In genomic region chr2:241009191-241009590, GRCh38 we compare ENCODE assay signal across 9 cellular contexts. TPM values are rescaled to one million over a fixed set of nuclear protein-coding genes. Genes with fewer than 3 reads are reported as not detected.
DNase-seq lines count a peak whose midpoint lies in the region; ATAC-seq and TF ChIP-seq lines count a peak whose summit lies in the region.
"Had no signal": no experiment of that assay in that cellular context is flagged by ENCODE, and none has a peak within 500 bp of the region (broad histone marks: within the 10 kb centered on the region; RNA-seq: fewer than 3 reads in every experiment).

No MANE protein-coding gene starts in this region.

- TF ChIP-seq CTCF in MCF 10A (IDR thresholded peaks at IDR 0.05; ENCODE audit: unreplicated experiment), result no peak
- TF ChIP-seq CTCF in mammary epithelial cell (conservative IDR thresholded peaks at IDR 0.05 in 1 of 2, IDR thresholded peaks at IDR 0.05 in 1 of 2; ENCODE audit: extremely low read depth in 1 of 2, insufficient read depth in 1 of 2, low read depth in 1 of 2, low read length in 2 of 2), result no peak
- TF ChIP-seq CTCF in upper lobe of left lung (IDR thresholded peaks at IDR 0.05), result no peak

- H3K23ac ChIP-seq in mesenchymal stem cell (ENCODE audit: low read length in 2 of 2), result no peak overlapping the region

- BruUV-seq in MCF 10A (replicated peaks; lab: Mats Ljungman, UMichigan) (no TSS peak), mammary epithelial cell (replicated peaks; lab: Mats Ljungman, UMichigan) (no TSS peak)

- H3K36me3 ChIP-seq in mammary epithelial cell (ENCODE audit: insufficient read depth, low read length) (no peaks in the 10 kb centered on the region), mesenchymal stem cell (ENCODE audit: control insufficient read depth in 1 of 2, insufficient read depth in 2 of 2, low read depth in 1 of 2, low read length in 2 of 2) (peaks cover 0 to 80% of the 10 kb centered on the region in 2 experiments), upper lobe of left lung (no peaks in the 10 kb centered on the region)

- H3K9me3 Mint-ChIP-seq in MCF 10A (ENCODE audit: unreplicated experiment), result peaks cover 13% of the 10 kb centered on the region
- H3K9me3 Mint-ChIP-seq in activated naive CD8-positive, alpha-beta T cell treated with anti-CD3 and anti-CD28 coated beads for 36 hours, result peaks cover 12% of the 10 kb centered on the region

- ATAC-seq in upper lobe of left lung (ENCODE audit: low FRiP score in 2 of 2), result no peak
- no peak for ATAC-seq in GM21381 (IDR thresholded peaks at IDR 0.05; ENCODE audit: unreplicated experiment)
- ATAC-seq in HG03571 (IDR thresholded peaks at IDR 0.05; ENCODE audit: unreplicated experiment), result no peak
- no peak for ATAC-seq in GM19455 (IDR thresholded peaks at IDR 0.05; ENCODE audit: unreplicated experiment)

- H2BK15ac ChIP-seq in mesenchymal stem cell (ENCODE audit: low read depth, poor library complexity, severe bottlenecking), result no peak overlapping the region

- peak overlapping the region in 1 of 2 experiments; percentile 5 for H3K14ac ChIP-seq in mesenchymal stem cell (ENCODE audit: low read length in 2 of 2)

- peaks cover 17% of the 10 kb centered on the region for H3K4me1 ChIP-seq in mammary epithelial cell (ENCODE audit: insufficient read depth, low read length)
- H3K4me1 ChIP-seq in mesenchymal stem cell (ENCODE audit: control insufficient read depth, insufficient read depth, low read depth, low read length), result peaks cover 26% of the 10 kb centered on the region
- peaks cover 20 to 26% (median 23%) of the 10 kb centered on the region in 4 donors for H3K4me1 ChIP-seq in upper lobe of left lung

- H3K27me3 ChIP-seq in mammary epithelial cell (ENCODE audit: insufficient read depth, low read length) (no peaks in the 10 kb centered on the region), mesenchymal stem cell (ENCODE audit: control insufficient read depth in 1 of 2, insufficient read depth in 1 of 2, low read length in 2 of 2) (no peaks in the 10 kb centered on the region), upper lobe of left lung (no peaks in the 10 kb centered on the region)

- peaks cover 6% of the 10 kb centered on the region for H3K36me3 Mint-ChIP-seq in MCF 10A (ENCODE audit: insufficient read depth, unreplicated experiment)
- peaks cover 12% of the 10 kb centered on the region for H3K36me3 Mint-ChIP-seq in activated naive CD8-positive, alpha-beta T cell treated with anti-CD3 and anti-CD28 coated beads for 36 hours

- no peak overlapping the region for H3K4me2 ChIP-seq in mammary epithelial cell (ENCODE audit: insufficient read depth, low read depth, low read length)
- H3K4me2 ChIP-seq in mesenchymal stem cell (ENCODE audit: low read length, poor library complexity, severe bottlenecking), result no peak overlapping the region

- no peaks in the 10 kb centered on the region for H3K9me3 ChIP-seq in mammary epithelial cell (replicated peaks; ENCODE audit: insufficient read depth, low read length)
- peaks cover 22% of the 10 kb centered on the region for H3K9me3 ChIP-seq in mesenchymal stem cell (ENCODE audit: control insufficient read depth, low read length)
- peaks cover 0 to 13% (median under 1%) of the 10 kb centered on the region in 4 donors for H3K9me3 ChIP-seq in upper lobe of left lung

- H3K4me3 ChIP-seq in mammary epithelial cell (replicated peaks in 1 of 3; ENCODE audit: insufficient read depth in 1 of 3, low read depth in 2 of 3, low read length in 3 of 3), result no peak overlapping the region
- H3K4me3 ChIP-seq in mesenchymal stem cell (ENCODE audit: insufficient read depth in 1 of 2, low read depth in 1 of 2, low read length in 2 of 2), result peak overlapping the region in 1 of 2 experiments; percentile 57
- H3K4me3 ChIP-seq in upper lobe of left lung, result peak overlapping the region in 1 of 4 donors; percentile 44
- H3K4me3 ChIP-seq: mucosa of descending colon had no signal

- H2BK120ac ChIP-seq in mesenchymal stem cell (ENCODE audit: low read depth, low read length), result no peak overlapping the region

- no peak for TF ChIP-seq EP300 in upper lobe of left lung (IDR thresholded peaks at IDR 0.05)

- no peak for TF ChIP-seq POLR2A in upper lobe of left lung (IDR thresholded peaks at IDR 0.05)

- peak overlapping the region; percentile 52 for H3K27ac Mint-ChIP-seq in MCF 10A (ENCODE audit: low read depth, unreplicated experiment)
- peak overlapping the region; percentile 82 for H3K27ac Mint-ChIP-seq in activated naive CD8-positive, alpha-beta T cell treated with anti-CD3 and anti-CD28 coated beads for 36 hours

- peak overlapping the region in 1 of 2 experiments; percentile 47 for H2BK12ac ChIP-seq in mesenchymal stem cell (ENCODE audit: low read length in 2 of 2)

- H3K4ac ChIP-seq in mesenchymal stem cell (ENCODE audit: low read depth in 1 of 2, low read length in 2 of 2), result peak overlapping the region in 1 of 2 experiments; percentile 32

- H4K91ac ChIP-seq in mesenchymal stem cell (ENCODE audit: low read length), result peak overlapping the region; percentile 23

- H3K18ac ChIP-seq in mesenchymal stem cell (ENCODE audit: low read depth in 1 of 2, low read length in 2 of 2), result peak overlapping the region; percentile 3 to 40

- dilution Hi-C loops in mammary epithelial cell (cut with HindIII; ENCODE audit: low sequenced_read_pairs), result no loop called here

- no peak overlapping the region for H3K9ac ChIP-seq in mammary epithelial cell (ENCODE audit: insufficient read depth, low read length)
- H3K9ac ChIP-seq in mesenchymal stem cell (ENCODE audit: low read length), result peak overlapping the region; percentile 67

- intact Hi-C loops in MCF 10A (cut with micrococcal nuclease) (no loop called here), mammary epithelial cell (cut with micrococcal nuclease) (no loop called here)

- H3K79me1 ChIP-seq in mesenchymal stem cell (replicated peaks; ENCODE audit: low read length, poor library complexity, severe bottlenecking), result no peaks in the 10 kb centered on the region

- whole genome bisulfite sequencing in mammary epithelial cell (ENCODE audit: low coverage, missing lambda C conversion rate), result 100% methylated on average over 1 of the region's 2 CpGs
- WGBS in mesenchymal stem cell, result 73% methylated on average over 2 of the region's 2 CpGs
- WGBS in upper lobe of left lung, 2 donors, result 53 to 88% methylated on average over 2 of the region's 2 CpGs

- H4K20me1 ChIP-seq in mammary epithelial cell (ENCODE audit: insufficient read depth, low read length), result no peaks in the 10 kb centered on the region

- H2AFZ ChIP-seq in mammary epithelial cell (ENCODE audit: low read depth, low read length), result no peak overlapping the region
- no peak overlapping the region for H2AFZ ChIP-seq in mesenchymal stem cell (ENCODE audit: low read depth, low read length)

- POLR2A ChIA-PET in MCF 10A (lab: Yijun Ruan, JAX), result interaction anchor here (0.6 to 2.1 kb wide), 9 partner anchors 13 to 423 kb away, joined by 3 to 11 read pairs (median 5); partner anchors contain the start of genes CAPN10 and MTERF4

- no peaks in the 10 kb centered on the region for H3K27me3 Mint-ChIP-seq in MCF 10A (ENCODE audit: insufficient read depth, unreplicated experiment)
- no peaks in the 10 kb centered on the region for H3K27me3 Mint-ChIP-seq in activated naive CD8-positive, alpha-beta T cell treated with anti-CD3 and anti-CD28 coated beads for 36 hours

- H2BK5ac ChIP-seq in mesenchymal stem cell (ENCODE audit: low read depth, low read length, poor library complexity, severe bottlenecking), result no peak overlapping the region

- peaks cover 12% of the 10 kb centered on the region for H3K4me1 Mint-ChIP-seq in MCF 10A (ENCODE audit: insufficient read depth, unreplicated experiment)
- peaks cover 37% of the 10 kb centered on the region for H3K4me1 Mint-ChIP-seq in activated naive CD8-positive, alpha-beta T cell treated with anti-CD3 and anti-CD28 coated beads for 36 hours

- CTCF ChIA-PET in MCF 10A (lab: Yijun Ruan, JAX), result interaction anchor here (0.8 to 1.0 kb wide), 2 partner anchors 51 to 95 kb away, joined by 3 read pairs; no protein-coding TSS in a partner anchor
- CTCF ChIA-PET in mammary epithelial cell (lab: Charles Lee; ENCODE audit: low non-redundant PET), result no interaction called here

- H2AK5ac ChIP-seq in mesenchymal stem cell (ENCODE audit: low read length, severe bottlenecking), result no peak overlapping the region

- peak overlapping the region; percentile 82 for H4K8ac ChIP-seq in mesenchymal stem cell (ENCODE audit: low read length)

- H3K79me2 ChIP-seq in mammary epithelial cell (ENCODE audit: insufficient read depth, low read length), result no peaks in the 10 kb centered on the region

- peak overlapping the region; percentile 60 for H3K4me3 Mint-ChIP-seq in MCF 10A (ENCODE audit: unreplicated experiment)
- H3K4me3 Mint-ChIP-seq in activated naive CD8-positive, alpha-beta T cell treated with anti-CD3 and anti-CD28 coated beads for 36 hours, result peak overlapping the region; percentile 59

- in situ Hi-C loops in mammary epithelial cell (cut with MboI; ENCODE audit: low sequenced_read_pairs in 2 of 2), result no loop called here

- H3K27ac ChIP-seq in mammary epithelial cell (ENCODE audit: insufficient read depth, low read depth, low read length), result no peak overlapping the region
- H3K27ac ChIP-seq in mesenchymal stem cell (ENCODE audit: low read length, poor library complexity, severe bottlenecking), result no peak overlapping the region
- peak overlapping the region; percentile 69 to 85 (median 80) for H3K27ac ChIP-seq in upper lobe of left lung

- DNase-seq in MCF 10A (ENCODE audit: unreplicated experiment) (no peak), mammary epithelial cell (no peak), mesenchymal stem cell (no peak), upper lobe of left lung (peak; percentile 17 to 42)
- DNase-seq in activated naive CD8-positive, alpha-beta T cell treated with anti-CD3 and anti-CD28 coated beads for 36 hours, result no peak

RNA-seq across cellular contexts. Expression of gene SNED1, which starts 10.8 kb away (rescaled TPM):
- total RNA-seq in MCF 10A (2022) (18.0 and 22.0 TPM in 2 replicates), mammary epithelial cell (1 to 10 TPM in 1 of 2 donors, under 1 TPM in 1; 0.64 to 3.7 TPM), upper lobe of left lung (100 to 1,000 TPM in 1 of 6 donors, 10 to 100 TPM in 5; 26.0 to 189 (median 38.9) TPM)
- 0.46 TPM for polyA plus RNA-seq in mammary epithelial cell
- 0.83 TPM for polyA minus RNA-seq in mammary epithelial cell
- total RNA-seq in activated naive CD8-positive, alpha-beta T cell treated with anti-CD3 and anti-CD28 coated beads for 36 hours, result 1 to 10 TPM in 1 of 2 experiments, under 1 TPM in 1; 0.91 to 1.0 TPM
- 3.7 TPM for polyA plus RNA-seq in mesenchymal stem cell (2013, experiment 1 of 2)
- 3.7 TPM for polyA plus RNA-seq in mesenchymal stem cell (2013, experiment 2 of 2)

Comparison
In these comparisons a context has a peak if more than half of its experiments do, and no peak if none do; other contexts are left out.
1. DNase-seq: peak in upper lobe of left lung (2 of 2); none in MCF 10A (single experiment), mammary epithelial cell (single experiment), activated naive CD8-positive, alpha-beta T cell treated with anti-CD3 and anti-CD28 coated beads for 36 hours (single experiment) and mesenchymal stem cell (single experiment).
2. H3K27ac ChIP-seq: peak in upper lobe of left lung (4 of 4); none in mammary epithelial cell (single experiment) and mesenchymal stem cell (single experiment).